8 cellular contexts compared by ENCODE assay signal in the genomic region with DNA sequence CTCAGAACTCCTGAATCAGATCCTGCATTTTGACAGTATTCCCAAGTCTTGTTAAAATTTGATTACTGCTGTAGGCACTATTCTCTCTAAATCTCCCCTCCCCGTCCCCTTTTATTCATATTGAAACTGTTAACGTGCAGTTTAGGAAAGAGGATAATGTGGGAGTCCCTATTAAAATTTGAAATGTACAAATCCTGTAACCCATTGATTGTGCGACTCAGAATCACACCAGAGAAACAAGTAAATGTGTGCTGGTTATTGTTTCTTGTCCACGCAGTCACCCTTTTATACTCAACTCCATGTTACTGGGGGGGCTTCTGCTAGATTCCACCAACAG. TPM values are rescaled to one million over a fixed set of nuclear protein-coding genes. Genes with fewer than 3 reads are reported as not detected.
DNase-seq lines count a peak whose midpoint lies in the region; TF ChIP-seq lines count a peak whose summit lies in the region.

No MANE protein-coding gene starts in this region.

- no peaks in the 10 kb centered on the region for H3K27me3 Mint-ChIP-seq in Calu3 (ENCODE audit: unreplicated experiment)

- POLR2A ChIA-PET in GM10248 (lab: Yijun Ruan, JAX): interaction anchor here (0.9 to 2.3 kb wide), 3 partner anchors 9 to 26 kb away, joined by 3 to 14 read pairs (median 6); a partner anchor contains a TSS

- peaks cover 22% of the 10 kb centered on the region for H3K36me3 Mint-ChIP-seq in Calu3 (ENCODE audit: insufficient read depth, unreplicated experiment)

- no peak overlapping the region for H3K9ac ChIP-seq in parathyroid adenoma

- TF ChIP-seq CTCF in Calu3 (IDR thresholded peaks at IDR 0.05; ENCODE audit: unreplicated experiment) (no peak), parathyroid adenoma (IDR thresholded peaks at IDR 0.05) (no peak), GM10248 (IDR thresholded peaks at IDR 0.05; ENCODE audit: control extremely low read depth, extremely low read depth, low read depth, missing control alignments) (no peak)

- peak overlapping the region; percentile 94 for H3K4me3 ChIP-seq in parathyroid adenoma (ENCODE audit: low read depth, low read length)

- H3K4me1 ChIP-seq in parathyroid adenoma: peaks cover 5% of the 10 kb centered on the region

- TSS peak; percentile 99 for BruUV-seq in Calu3 (replicated peaks; lab: Mats Ljungman, UMichigan)

- no peaks in the 10 kb centered on the region for H3K9me3 Mint-ChIP-seq in Calu3 (ENCODE audit: low read depth, unreplicated experiment)

- no peaks in the 10 kb centered on the region for H3K9me3 ChIP-seq in parathyroid adenoma (ENCODE audit: control insufficient read depth, low read length)

- no peaks in the 10 kb centered on the region for H3K36me3 ChIP-seq in parathyroid adenoma (ENCODE audit: control insufficient read depth, insufficient read depth, low read length)

- peak overlapping the region; percentile 88 for H3K4me2 ChIP-seq in parathyroid adenoma (ENCODE audit: low read length)

- H3K27ac ChIP-seq in epithelial cell of prostate (peak overlapping the region; percentile 84), parathyroid adenoma (peak overlapping the region; percentile 73)

- H3K79me2 ChIP-seq in parathyroid adenoma: peaks cover 4% of the 10 kb centered on the region

- H3K27ac Mint-ChIP-seq in Calu3 (ENCODE audit: unreplicated experiment): peak overlapping the region; percentile 77

- DNase-seq in Calu3 (no peak), RKO (ENCODE audit: low spot score) (peak; percentile 14), epithelial cell of prostate (ENCODE audit: low read depth, low spot score) (no peak), NCI-H2196 treated with DMSO at 0.1 percent for 48 hours (lab: John Stamatoyannopoulos, UW; ENCODE audit: unreplicated experiment) (no peak), anterior cingulate cortex (lab: John Stamatoyannopoulos, UW) (no peak), GM10248 (ENCODE audit: extremely low spot score) (no peak)
- DNase-seq in activated CD4-positive, alpha-beta T cell treated with anti-CD3 and anti-CD28 coated beads, Interleukin-2, amount 50 U/mL, for 1 hour: no peak

- peak overlapping the region; percentile 99 for H3K4me3 Mint-ChIP-seq in Calu3 (ENCODE audit: low read depth, unreplicated experiment)

- intact Hi-C loops in Calu3 (cut with micrococcal nuclease; ENCODE audit: unreplicated experiment): no loop called here

- peak overlapping the region; percentile 93 for H2AFZ ChIP-seq in parathyroid adenoma

- CTCF ChIA-PET in Calu3 (lab: Charles Lee): interaction anchor here (0.9 kb wide), 1 partner anchor 32 kb away, joined by 3 read pairs; a partner anchor contains a TSS
- CTCF ChIA-PET in GM10248 (lab: Yijun Ruan, JAX): interaction anchor here (1.1 to 1.8 kb wide), 5 partner anchors 9 to 33 kb away, joined by 3 to 5 read pairs (median 4); a partner anchor contains a TSS

- peaks cover 23% of the 10 kb centered on the region for H3K4me1 Mint-ChIP-seq in Calu3 (ENCODE audit: low read depth, unreplicated experiment)

- H3K27me3 ChIP-seq in parathyroid adenoma (ENCODE audit: control insufficient read depth, insufficient read depth, low read length): no peaks in the 10 kb centered on the region

RNA-seq across cellular contexts. Expression of a gene that starts 0.6 kb away (rescaled TPM):
- total RNA-seq in Calu3 (2022): 15.4 and 16.7 TPM in 2 replicates

RNA-seq across cellular contexts. Expression of a gene that starts 25.9 kb away (rescaled TPM):
- total RNA-seq in Calu3 (2022): 14.7 and 17.3 TPM in 2 replicates

RNA-seq across cellular contexts. Expression of a gene that starts 31.2 kb away (rescaled TPM):
- 19.5 and 21.7 TPM in 2 replicates for total RNA-seq in Calu3 (2022)
